ENCODE assay signal across 22 cellular contexts in the genomic region with DNA sequence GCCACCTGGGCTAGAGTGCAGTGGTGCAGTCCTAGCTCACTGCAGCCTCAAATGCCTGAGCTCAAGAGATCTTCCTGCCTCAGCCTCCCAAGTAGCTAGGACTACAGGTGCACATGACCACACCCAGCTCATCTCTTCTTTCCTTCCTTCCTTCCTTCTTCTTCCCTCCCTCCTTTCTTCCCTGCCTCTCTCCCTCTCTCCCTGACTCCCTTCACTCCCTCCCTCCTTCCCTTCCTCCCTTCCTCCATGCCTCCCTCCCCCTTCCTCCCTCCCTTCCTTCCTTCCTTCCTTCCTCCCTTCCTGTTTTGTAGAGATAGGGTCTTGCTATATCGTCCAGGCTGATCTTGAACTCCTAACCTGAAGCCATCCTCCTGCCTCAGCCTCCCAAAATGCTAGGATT. TPM values are rescaled to one million over a fixed set of nuclear protein-coding genes. Genes with fewer than 3 reads are reported as not detected.
"Had no signal": no experiment of that assay in that cellular context is flagged by ENCODE, and none has a peak within 500 bp of the region (broad histone marks: within the 10 kb centered on the region; RNA-seq: fewer than 3 reads in every experiment).

No MANE protein-coding gene starts in this region.

- H3K9me3 Mint-ChIP-seq: activated naive CD4-positive, alpha-beta T cell treated with anti-CD3 and anti-CD28 coated beads, Interleukin-2, amount 10 ng/mL, durations not matched to agents 7 days and 5 days; activated T-cell treated with anti-CD3 and anti-CD28 coated beads, Interleukin-2, amount 50 U/mL, for 4 hours had no signal

- H3K27me3 Mint-ChIP-seq: progenitor cell of endocrine pancreas had no signal

- H3K4me1 ChIP-seq: foreskin keratinocyte had no signal

- H3K9me3 ChIP-seq: suprapubic skin, upper lobe of left lung had no signal

- H3K27me3 ChIP-seq: cardiac muscle cell, dorsolateral prefrontal cortex, foreskin keratinocyte, suprapubic skin, upper lobe of left lung had no signal

- ATAC-seq: activated T-cell treated with anti-CD3 and anti-CD28 coated beads, Interleukin-2, amount 50 U/mL, for 4 hours; foreskin keratinocyte; left lobe of liver; stimulated activated naive CD8-positive, alpha-beta T cell treated with anti-CD3 and anti-CD28 coated beads, Interleukin-15, Interleukin-2, amounts not matched to agents 100 U/mL and 50 U/mL, for 24 hours had no signal

- H3K36me3 Mint-ChIP-seq: activated naive CD4-positive, alpha-beta T cell treated with anti-CD3 and anti-CD28 coated beads, Interleukin-2, amount 10 ng/mL, durations not matched to agents 7 days and 5 days had no signal

- H3K4me3 Mint-ChIP-seq: activated naive CD4-positive, alpha-beta T cell treated with anti-CD3 and anti-CD28 coated beads, Interleukin-2, amount 10 ng/mL, durations not matched to agents 7 days and 5 days; activated T-cell treated with anti-CD3 and anti-CD28 coated beads, Interleukin-2, amount 50 U/mL, for 4 hours had no signal

- H3K27ac Mint-ChIP-seq: activated naive CD4-positive, alpha-beta T cell treated with anti-CD3 and anti-CD28 coated beads, Interleukin-2, amount 10 ng/mL, durations not matched to agents 7 days and 5 days; progenitor cell of endocrine pancreas had no signal

- H3K36me3 ChIP-seq: cardiac muscle cell had no signal

- FAIRE-seq: keratinocyte had no signal

- DNase-seq: activated CD4-positive, alpha-beta T cell treated with anti-CD3 and anti-CD28 coated beads, Interleukin-2, amount 50 U/mL, for 1 hour; activated CD4-positive, CD25-positive, alpha-beta regulatory T cell treated with anti-CD3 and anti-CD28 coated beads, Interleukin-2, amount 50 U/mL, for 72 hours; activated CD8-positive, alpha-beta memory T cell treated with anti-CD3 and anti-CD28 coated beads, Interleukin-2, amount 50 U/mL, for 4 hours; activated effector memory CD4-positive, alpha-beta T cell treated with Interleukin-2 at 50 U/mL for 16 hours; activated naive CD4-positive, alpha-beta T cell treated with anti-CD3 and anti-CD28 coated beads, Interleukin-2, amount 10 ng/mL, durations not matched to agents 7 days and 5 days; activated T-cell treated with anti-CD3 and anti-CD28 coated beads, Interleukin-2, amount 50 U/mL, for 4 hours; dorsolateral prefrontal cortex; foreskin keratinocyte; glutamatergic neuron; hypothalamus; stimulated activated naive CD8-positive, alpha-beta T cell treated with anti-CD3 and anti-CD28 coated beads, Interleukin-15, Interleukin-2, amounts not matched to agents 100 U/mL and 50 U/mL, for 24 hours; SW 1271; T-helper 2 cell; upper lobe of left lung had no signal

- H3K27ac ChIP-seq: cardiac muscle cell, epithelial cell of prostate, foreskin keratinocyte, suprapubic skin, upper lobe of left lung, VCaP had no signal

- H3K4me3 ChIP-seq: cardiac muscle cell, dorsolateral prefrontal cortex, suprapubic skin, upper lobe of left lung had no signal

RNA-seq across cellular contexts. Expression of gene CEP295NL, which starts 38.9 kb away (rescaled TPM):
- total RNA-seq: activated T-cell treated with anti-CD3 and anti-CD28 coated beads, Interleukin-2, amount 50 U/mL, for 4 hours had no signal
- polyA plus RNA-seq: cardiac muscle cell, foreskin keratinocyte, keratinocyte, neural cell had no signal
